In genomic region chr3:17136251-17136721, GRCh38 we compare ENCODE assay signal across 1 cellular context.
A peak's percentile ranks its signal among the peaks of the same experiment; 100 is the strongest.
TF ChIP-seq lines count a peak whose summit lies in the region.

No MANE protein-coding gene starts in this region.

TF ChIP-seq in GM12878, 131 proteins besides CTCF, POLR2A, EP300 and RAD21 (continued from another document and continues in another):
- TF ChIP-seq ZBTB40 (IDR thresholded peaks at IDR 0.05; ENCODE audit: borderline replicate concordance) = no peak
- TF ChIP-seq MLLT1 (IDR thresholded peaks at IDR 0.05) = no peak
- no peak for TF ChIP-seq NFXL1 (IDR thresholded peaks at IDR 0.05; ENCODE audit: borderline replicate concordance)
- no peak for TF ChIP-seq POLR2AphosphoS2 (IDR thresholded peaks at IDR 0.05; ENCODE audit: low read depth, low read length)
- no peak for TF ChIP-seq SUZ12 (IDR thresholded peaks at IDR 0.05; ENCODE audit: unreplicated experiment)
- no peak for TF ChIP-seq ZSCAN29 (IDR thresholded peaks at IDR 0.05)
- no peak for TF ChIP-seq NKRF (conservative IDR thresholded peaks at IDR 0.05)
- peak; percentile 60; the same call in 1 of the 2 replicates for TF ChIP-seq JUNB (IDR thresholded peaks at IDR 0.05)
- no peak for TF ChIP-seq RELB (IDR thresholded peaks at IDR 0.05; ENCODE audit: low read depth)
- no peak for TF ChIP-seq ATF2 (IDR thresholded peaks at IDR 0.05; ENCODE audit: low read length)
- no peak for TF ChIP-seq BCL3 (IDR thresholded peaks at IDR 0.05; ENCODE audit: borderline replicate concordance, insufficient read depth, low read depth, low read length, poor library complexity, severe bottlenecking)
- no peak for TF ChIP-seq HDAC6 (IDR thresholded peaks at IDR 0.05; ENCODE audit: unreplicated experiment)
- no peak for TF ChIP-seq ATF3 (IDR thresholded peaks at IDR 0.05; ENCODE audit: borderline replicate concordance, extremely low read depth, low read depth, low read length)
- no peak for TF ChIP-seq POU2F2 (IDR thresholded peaks at IDR 0.05; ENCODE audit: borderline replicate concordance, low read depth, low read length)
- TF ChIP-seq LARP7 (IDR thresholded peaks at IDR 0.05) = no peak
- TF ChIP-seq ZBTB11 (CRISPR knock-in tag; IDR thresholded peaks at IDR 0.05) = no peak
- no peak for TF ChIP-seq BCLAF1 (IDR thresholded peaks at IDR 0.05)
- no peak for TF ChIP-seq BRCA1 (IDR thresholded peaks at IDR 0.05; ENCODE audit: low read depth, low read length)
- TF ChIP-seq FOXM1 (IDR thresholded peaks at IDR 0.05; ENCODE audit: low read depth, low read length) = no peak
- no peak for TF ChIP-seq MEF2B (IDR thresholded peaks at IDR 0.05; ENCODE audit: partially characterized antibody, poor library complexity, severe bottlenecking)
- TF ChIP-seq BHLHE40 (IDR thresholded peaks at IDR 0.05; ENCODE audit: borderline replicate concordance in 1 of 2, low read depth in 2 of 2, low read length in 1 of 2) = peak in 1 of 2 experiments; percentile 67; a peak in 2 of 4 replicates
- TF ChIP-seq MAX (IDR thresholded peaks at IDR 0.05; ENCODE audit: low read depth, low read length) = no peak
- no peak for TF ChIP-seq PAX8 (IDR thresholded peaks at IDR 0.05)
- TF ChIP-seq NFIC (IDR thresholded peaks at IDR 0.05; ENCODE audit: low read depth, low read length) = no peak
- TF ChIP-seq TCF12 (IDR thresholded peaks at IDR 0.05; ENCODE audit: low read depth, low read length) = 0 out of 2 replicates have a peak, but pooled peaks have one; percentile 53
- no peak for TF ChIP-seq CEBPZ (IDR thresholded peaks at IDR 0.05; ENCODE audit: low read depth, low read length)
- TF ChIP-seq KLF5 (IDR thresholded peaks at IDR 0.05; ENCODE audit: partially characterized antibody) = no peak
